ENCODE assay signal across 8 cellular contexts in genomic region chr2:24721470-24721869, GRCh38.
A peak's percentile ranks its signal among the peaks of the same experiment; 100 is the strongest.
DNase-seq lines count a peak whose midpoint lies in the region; ATAC-seq, FAIRE-seq and TF ChIP-seq lines count a peak whose summit lies in the region.

No MANE protein-coding gene starts in this region.

- no peaks in the 10 kb centered on the region for H3K79me1 ChIP-seq in mesendoderm (ENCODE audit: low read length)

- no peak for TF ChIP-seq CTCF in coronary artery (IDR thresholded peaks at IDR 0.05)

- H2AK5ac ChIP-seq in mesendoderm (ENCODE audit: low read length): no peak overlapping the region

- H3K27ac ChIP-seq in coronary artery: peak overlapping the region; percentile 52 to 71
- H3K27ac ChIP-seq in mesendoderm (ENCODE audit: low read depth, low read length): no peak overlapping the region

- no peak overlapping the region for H3K56ac ChIP-seq in mesendoderm (ENCODE audit: low read length)

- H3K79me2 ChIP-seq in mesendoderm (ENCODE audit: control insufficient read depth, insufficient read depth, low read length): no peaks in the 10 kb centered on the region

- H3K4me1 ChIP-seq in mesendoderm (ENCODE audit: control insufficient read depth, low read depth, low read length): no peaks in the 10 kb centered on the region

- no peak for FAIRE-seq in urothelium cell line (lab: Jason Lieb, UNC)

- H2BK120ac ChIP-seq in mesendoderm (ENCODE audit: low read depth, low read length): no peak overlapping the region

- H3K4me3 ChIP-seq in coronary artery: peak overlapping the region; percentile 11
- no peak overlapping the region for H3K4me3 ChIP-seq in mesendoderm (ENCODE audit: low read length)

- H3K9ac ChIP-seq in mesendoderm (ENCODE audit: low read length): no peak overlapping the region

- DNase-seq in NCI-H2196 (lab: John Stamatoyannopoulos, UW; ENCODE audit: unreplicated experiment): peak; percentile 68
- peak; percentile 72 for DNase-seq in coronary artery (ENCODE audit: low spot score)
- DNase-seq in mesendoderm: no peak
- DNase-seq in urothelium cell line (ENCODE audit: low spot score): peak; percentile 38
- no peak for DNase-seq in MV-4-11 (lab: John Stamatoyannopoulos, UW)
- no peak for DNase-seq in activated CD8-positive, alpha-beta memory T cell treated with anti-CD3 and anti-CD28 coated beads, Interleukin-2, amount 50 U/mL, for 48 hours
- DNase-seq in NOMO-1 treated with DMSO at 0.1 percent for 48 hours (lab: John Stamatoyannopoulos, UW; ENCODE audit: unreplicated experiment): no peak

- no peak overlapping the region for H3K23ac ChIP-seq in mesendoderm (ENCODE audit: low read length)

- no peaks in the 10 kb centered on the region for H3K27me3 ChIP-seq in mesendoderm (ENCODE audit: insufficient read depth, low read length, poor library complexity)

- peak; percentile 36 for ATAC-seq in GM18868 (IDR thresholded peaks at IDR 0.05; ENCODE audit: unreplicated experiment)

- H2BK15ac ChIP-seq in mesendoderm (replicated peaks; ENCODE audit: low read depth): no peak overlapping the region

- no peak overlapping the region for H4K5ac ChIP-seq in mesendoderm (ENCODE audit: low read length)

- no peak overlapping the region for H3K4me2 ChIP-seq in mesendoderm (ENCODE audit: low read length)

- peak overlapping the region; percentile 36 for H3K4ac ChIP-seq in mesendoderm (ENCODE audit: low read depth, low read length)

- H2BK5ac ChIP-seq in mesendoderm (ENCODE audit: low read length): no peak overlapping the region

- H3K36me3 ChIP-seq in mesendoderm (ENCODE audit: control insufficient read depth, insufficient read depth, low read length): no peaks in the 10 kb centered on the region

- H4K8ac ChIP-seq in mesendoderm (ENCODE audit: low read depth, low read length): no peak overlapping the region

- H3K18ac ChIP-seq in mesendoderm (ENCODE audit: low read length): no peak overlapping the region

Comparison
In these comparisons a context has a peak if more than half of its experiments do, and no peak if none do; other contexts are left out.
1. DNase-seq: peak in NCI-H2196 (single experiment), coronary artery (single experiment) and urothelium cell line (single experiment); none in mesendoderm (single experiment), MV-4-11 (single experiment), activated CD8-positive, alpha-beta memory T cell treated with anti-CD3 and anti-CD28 coated beads, Interleukin-2, amount 50 U/mL, for 48 hours (single experiment) and NOMO-1 treated with DMSO at 0.1 percent for 48 hours (single experiment).